Comparison of ENCODE assay signal across 19 cellular contexts in genomic region chr17:48568499-48569259, GRCh38. TPM values are rescaled to one million over a fixed set of nuclear protein-coding genes. Genes with fewer than 3 reads are reported as not detected.
DNase-seq lines count a peak whose midpoint lies in the region; ATAC-seq, FAIRE-seq and TF ChIP-seq lines count a peak whose summit lies in the region.
"Had no signal": no experiment of that assay in that cellular context is flagged by ENCODE, and none has a peak within 500 bp of the region (broad histone marks: within the 10 kb centered on the region; RNA-seq: fewer than 3 reads in every experiment).

No MANE protein-coding gene starts in this region.

- H3K27me3 Mint-ChIP-seq in natural killer cell treated with Interleukin-12 subunit alpha and Interleukin-12 subunit beta and Interleukin-15 and Interleukin-18, amount 100 ng/mL, for 72 hours: peaks cover 0 to 2% of the 10 kb centered on the region in 2 donors
- H3K27me3 Mint-ChIP-seq in natural killer cell (ENCODE audit: low read depth in 2 of 2): peaks cover 0 to 10% of the 10 kb centered on the region in 2 donors
- H3K27me3 Mint-ChIP-seq in astrocyte (ENCODE audit: low read depth, unreplicated experiment): peaks cover 2% of the 10 kb centered on the region

- H3K27me3 ChIP-seq in astrocyte (ENCODE audit: insufficient read depth, low read length) (peaks cover 89% of the 10 kb centered on the region), left lung (peaks cover 48 to 100% of the 10 kb centered on the region in 2 donors)
- H3K27me3 ChIP-seq: adrenal gland, SJSA1 had no signal

- no peak overlapping the region for H2AFZ ChIP-seq in astrocyte (ENCODE audit: low read depth, low read length)

- H3K9me3 Mint-ChIP-seq in natural killer cell treated with Interleukin-12 subunit alpha and Interleukin-12 subunit beta and Interleukin-15 and Interleukin-18, amount 100 ng/mL, for 72 hours: no peaks in the 10 kb centered on the region
- H3K9me3 Mint-ChIP-seq in natural killer cell (no peaks in the 10 kb centered on the region), astrocyte (ENCODE audit: unreplicated experiment) (peaks cover 11% of the 10 kb centered on the region)
- H3K9me3 Mint-ChIP-seq: CD4-positive, alpha-beta T cell had no signal

- peaks cover 21% of the 10 kb centered on the region for H3K4me1 ChIP-seq in astrocyte (ENCODE audit: insufficient read depth, low read length)
- peaks cover 3 to 19% of the 10 kb centered on the region in 2 donors for H3K4me1 ChIP-seq in left lung

- TF ChIP-seq CTCF in natural killer cell (IDR thresholded peaks at IDR 0.05) (no peak), astrocyte (IDR thresholded peaks at IDR 0.05; ENCODE audit: insufficient read depth, low read depth, low read length) (no peak), left lung (IDR thresholded peaks at IDR 0.05) (no peak), GM13976 (IDR thresholded peaks at IDR 0.05; ENCODE audit: borderline replicate concordance, control extremely low read depth, extremely low read depth, insufficient read depth, missing control alignments) (no peak)

- no peak overlapping the region for H3K27ac Mint-ChIP-seq in natural killer cell treated with Interleukin-12 subunit alpha and Interleukin-12 subunit beta and Interleukin-15 and Interleukin-18, amount 100 ng/mL, for 72 hours
- H3K27ac Mint-ChIP-seq in natural killer cell (no peak overlapping the region), astrocyte (ENCODE audit: unreplicated experiment) (peak overlapping the region; percentile 22)
- H3K27ac Mint-ChIP-seq: CD4-positive, alpha-beta T cell had no signal

- intact Hi-C loops in natural killer cell (cut with micrococcal nuclease): no loop called here
- intact Hi-C loops in left lung (cut with DNase I): no loop called here

- ATAC-seq in natural killer cell treated with Interleukin-12 subunit alpha and Interleukin-12 subunit beta and Interleukin-15 and Interleukin-18, amount 100 ng/mL, for 72 hours: no peak
- no peak for ATAC-seq in natural killer cell
- no peak for ATAC-seq in left lung
- ATAC-seq in HG03175 (IDR thresholded peaks at IDR 0.05; ENCODE audit: unreplicated experiment): no peak
- no peak for ATAC-seq in GM18498 (IDR thresholded peaks at IDR 0.05; ENCODE audit: unreplicated experiment)

- no peaks in the 10 kb centered on the region for H3K36me3 Mint-ChIP-seq in natural killer cell treated with Interleukin-12 subunit alpha and Interleukin-12 subunit beta and Interleukin-15 and Interleukin-18, amount 100 ng/mL, for 72 hours
- H3K36me3 Mint-ChIP-seq in natural killer cell (no peaks in the 10 kb centered on the region), astrocyte (ENCODE audit: low read depth, unreplicated experiment) (no peaks in the 10 kb centered on the region)

- in situ Hi-C loops in GM13976 (cut with MboI; ENCODE audit: low sequenced_read_pairs, unreplicated experiment): no loop called here

- peaks cover 9 to 18% of the 10 kb centered on the region in 2 donors for H3K4me1 Mint-ChIP-seq in natural killer cell treated with Interleukin-12 subunit alpha and Interleukin-12 subunit beta and Interleukin-15 and Interleukin-18, amount 100 ng/mL, for 72 hours (ENCODE audit: low read depth in 2 of 2)
- H3K4me1 Mint-ChIP-seq in natural killer cell: peaks cover 13 to 23% of the 10 kb centered on the region in 2 donors
- no peaks in the 10 kb centered on the region for H3K4me1 Mint-ChIP-seq in astrocyte (ENCODE audit: low read depth, unreplicated experiment)

- H3K79me2 ChIP-seq in astrocyte (ENCODE audit: insufficient read depth, low read length): peaks cover 95% of the 10 kb centered on the region

- H3K4me3 ChIP-seq in astrocyte (ENCODE audit: insufficient read depth, low read depth, low read length) (peak overlapping the region; percentile 35), left lung (no peak overlapping the region)
- H3K4me3 ChIP-seq: SJSA1 had no signal

- H4K20me1 ChIP-seq in astrocyte (ENCODE audit: insufficient read depth, low read length): no peaks in the 10 kb centered on the region

- no peak for FAIRE-seq in astrocyte (lab: Jason Lieb, UNC)

- H3K9me3 ChIP-seq in astrocyte (ENCODE audit: insufficient read depth, low read depth, low read length) (no peaks in the 10 kb centered on the region), left lung (no peaks in the 10 kb centered on the region)
- H3K9me3 ChIP-seq: adrenal gland, SJSA1 had no signal

- peak overlapping the region; percentile 52 for H3K27ac ChIP-seq in astrocyte (ENCODE audit: low read depth, low read length)
- H3K27ac ChIP-seq in left lung: peak overlapping the region; percentile 3 to 95
- H3K27ac ChIP-seq: SJSA1 had no signal

- no peak for DNase-seq in natural killer cell treated with Interleukin-12 subunit alpha and Interleukin-12 subunit beta and Interleukin-15 and Interleukin-18, amount 100 ng/mL, for 72 hours (ENCODE audit: low spot score)
- no peak for DNase-seq in natural killer cell
- no peak for DNase-seq in astrocyte (ENCODE audit: low read depth)
- no peak for DNase-seq in left lung
- no peak for DNase-seq in GM13976 (ENCODE audit: low spot score)
- DNase-seq in cerebellar cortex (ENCODE audit: low spot score): no peak
- DNase-seq: activated CD4-positive, alpha-beta T cell treated with anti-CD3 and anti-CD28 coated beads, Interleukin-2, amount 50 U/mL, for 1 hour; adrenal gland; CD4-positive, alpha-beta T cell; erythroblast; Karpas-422; kidney glomerular epithelial cell; NCI-H774; stimulated activated CD4-positive, alpha-beta T cell treated with anti-CD3 and anti-CD28 coated beads, Interleukin-4, amount 100 ng/mL, for 4 hours; substantia nigra had no signal

- H3K4me2 ChIP-seq in astrocyte (ENCODE audit: low read length): peak overlapping the region; percentile 86

- H3K9ac ChIP-seq in astrocyte (ENCODE audit: low read length): peak overlapping the region; percentile 62

- H3K4me3 Mint-ChIP-seq in natural killer cell treated with Interleukin-12 subunit alpha and Interleukin-12 subunit beta and Interleukin-15 and Interleukin-18, amount 100 ng/mL, for 72 hours: peak overlapping the region; percentile 41
- H3K4me3 Mint-ChIP-seq in natural killer cell (no peak overlapping the region), astrocyte (ENCODE audit: unreplicated experiment) (no peak overlapping the region)
- H3K4me3 Mint-ChIP-seq: CD4-positive, alpha-beta T cell had no signal

- H3K36me3 ChIP-seq in astrocyte (ENCODE audit: insufficient read depth, low read length) (no peaks in the 10 kb centered on the region), left lung (no peaks in the 10 kb centered on the region)
- H3K36me3 ChIP-seq: adrenal gland had no signal

RNA-seq across cellular contexts. Expression of gene HOXB4, which starts 9.5 kb away (rescaled TPM):
- 1 to 10 TPM; 6.9 to 8.2 TPM for total RNA-seq in natural killer cell treated with Interleukin-12 subunit alpha and Interleukin-12 subunit beta and Interleukin-15 and Interleukin-18, amount 100 ng/mL, for 72 hours
- 1 to 10 TPM; 3.5 to 6.7 (median 5.7) TPM for total RNA-seq in natural killer cell
- total RNA-seq in astrocyte: not detected in 2 replicates
- total RNA-seq in left lung: 1 to 10 TPM; 4.5 to 4.8 TPM

RNA-seq across cellular contexts. Expression of gene HOXB3, which starts 21.4 kb away (rescaled TPM):
- 10 to 100 TPM in 1 of 2 donors, 1 to 10 TPM in 1; 9.0 to 15.4 TPM for total RNA-seq in natural killer cell treated with Interleukin-12 subunit alpha and Interleukin-12 subunit beta and Interleukin-15 and Interleukin-18, amount 100 ng/mL, for 72 hours
- total RNA-seq in natural killer cell (10 to 100 TPM in 2 of 3 donors, 1 to 10 TPM in 1; 7.9 to 15.6 (median 15.3) TPM), astrocyte (not detected in 2 replicates), left lung (10 to 100 TPM; 10.4 to 15.0 TPM)

RNA-seq across cellular contexts. Expression of gene HOXB2, which starts 23.8 kb away (rescaled TPM):
- 10 to 100 TPM; 20.8 to 30.0 TPM for total RNA-seq in natural killer cell treated with Interleukin-12 subunit alpha and Interleukin-12 subunit beta and Interleukin-15 and Interleukin-18, amount 100 ng/mL, for 72 hours
- total RNA-seq in natural killer cell (10 to 100 TPM; 21.6 to 30.5 (median 24.7) TPM), astrocyte (0.41 and 1.8 TPM in 2 replicates), left lung (10 to 100 TPM in 1 of 2 donors, 1 to 10 TPM in 1; 9.7 to 11.8 TPM)

RNA-seq across cellular contexts. Expression of gene HOXB5, which starts 24.9 kb away (rescaled TPM):
- total RNA-seq in natural killer cell treated with Interleukin-12 subunit alpha and Interleukin-12 subunit beta and Interleukin-15 and Interleukin-18, amount 100 ng/mL, for 72 hours: under 1 TPM in 1 of 2 donors, not detected in 1; 0.70 TPM
- total RNA-seq in natural killer cell (not detected), astrocyte (not detected in 2 replicates), left lung (1 to 10 TPM; 3.3 to 4.2 TPM)
- total RNA-seq: CD4-positive, alpha-beta T cell; osteoblast had no signal

RNA-seq across cellular contexts. Expression of gene HOXB6, which starts 36.1 kb away (rescaled TPM):
- 1 to 10 TPM; 1.9 to 2.2 TPM for total RNA-seq in natural killer cell treated with Interleukin-12 subunit alpha and Interleukin-12 subunit beta and Interleukin-15 and Interleukin-18, amount 100 ng/mL, for 72 hours
- total RNA-seq in natural killer cell (not detected), astrocyte (not detected in 2 replicates), left lung (1 to 10 TPM; 5.1 to 6.7 TPM)
- total RNA-seq: CD4-positive, alpha-beta T cell had no signal
